18 cellular contexts compared by ENCODE assay signal in the genomic region with DNA sequence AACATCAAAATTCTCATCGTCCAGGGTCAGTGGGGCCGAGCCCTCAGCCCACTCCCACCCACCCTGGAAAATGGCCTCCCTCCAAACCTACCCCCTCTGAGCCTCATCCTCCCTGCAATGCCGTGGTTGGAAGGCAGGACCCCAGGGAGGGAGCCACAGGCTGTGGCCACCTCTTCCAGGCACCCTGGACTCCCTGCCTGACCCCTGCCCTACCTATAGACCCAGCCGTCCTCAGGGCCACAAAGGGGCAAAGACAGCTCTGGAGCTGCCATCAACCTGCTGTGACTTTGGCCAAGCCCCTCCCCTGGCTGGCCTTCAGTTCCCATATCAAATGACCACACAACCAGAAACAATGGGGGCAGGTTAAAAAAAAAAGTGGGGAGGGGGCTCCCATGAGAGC. TPM values are rescaled to one million over a fixed set of nuclear protein-coding genes. Genes with fewer than 3 reads are reported as not detected.
DNase-seq lines count a peak whose midpoint lies in the region; ATAC-seq and TF ChIP-seq lines count a peak whose summit lies in the region.
"Had no signal": no experiment of that assay in that cellular context is flagged by ENCODE, and none has a peak within 500 bp of the region (broad histone marks: within the 10 kb centered on the region; RNA-seq: fewer than 3 reads in every experiment).

No MANE protein-coding gene starts in this region.

- ATAC-seq in activated T-cell treated with anti-CD3 and anti-CD28 coated beads, Interleukin-2, amount 50 U/mL, for 72 hours (replicated peaks in 1 of 2), result no peak
- ATAC-seq in GM21515 (IDR thresholded peaks at IDR 0.05; ENCODE audit: unreplicated experiment) (no peak), GM19452 (IDR thresholded peaks at IDR 0.05; ENCODE audit: unreplicated experiment) (no peak), SK-N-SH treated with all-trans-retinoic acid at 6 μM for 48 hours (no peak)
- ATAC-seq: left ventricle myocardium superior; stimulated activated naive CD8-positive, alpha-beta T cell treated with anti-CD3 and anti-CD28 coated beads, Interleukin-15, amount 100 ng/mL, for 72 hours had no signal

- H3K23ac ChIP-seq in neuronal stem cell (ENCODE audit: low read depth, low read length, poor library complexity), result no peak overlapping the region

- no peak overlapping the region for H2BK15ac ChIP-seq in neuronal stem cell (ENCODE audit: low read length)

- H3K9ac ChIP-seq in neuronal stem cell (ENCODE audit: low read depth, low read length, poor library complexity), result no peak overlapping the region

- no peaks in the 10 kb centered on the region for H3K9me2 ChIP-seq in OCI-LY7 (ENCODE audit: insufficient read depth, low read length)

- H3K14ac ChIP-seq in neuronal stem cell (ENCODE audit: low read length), result no peak overlapping the region

- H2AFZ ChIP-seq in OCI-LY7 (ENCODE audit: low read length), result no peak overlapping the region
- no peak overlapping the region for H2AFZ ChIP-seq in neuronal stem cell (ENCODE audit: low read length)

- WGBS in neuronal stem cell (ENCODE audit: extremely low coverage in 2 of 2, insufficient read length in 2 of 2, insufficient replicate concordance in 1 of 2), 2 donors, result no CpG with 5 or more reads among the region's 4 CpGs

- H3K79me2 ChIP-seq in OCI-LY7 (ENCODE audit: insufficient read depth, low read depth, low read length), result peaks cover 21% of the 10 kb centered on the region; the same call in 1 of the 2 replicates

- DNase-seq in activated T-cell treated with anti-CD3 and anti-CD28 coated beads, Interleukin-2, amount 50 U/mL, for 72 hours, result no peak
- no peak for DNase-seq in activated T-cell treated with anti-CD3 and anti-CD28 coated beads, Interleukin-2, amount 50 U/mL, for 48 hours
- DNase-seq in OCI-LY7 (ENCODE audit: low spot score) (no peak), neuronal stem cell (ENCODE audit: low spot score) (no peak)
- DNase-seq in activated naive CD8-positive, alpha-beta T cell treated with anti-CD3 and anti-CD28 coated beads for 36 hours, result no peak
- DNase-seq: activated CD4-positive, CD25-positive, alpha-beta regulatory T cell treated with anti-CD3 and anti-CD28 coated beads, Interleukin-2, amount 50 U/mL, for 72 hours; DMS79 treated with DMSO at 0.1 percent for 48 hours; dorsolateral prefrontal cortex; KBM-7; left ventricle myocardium superior; NCI-H2029; T-helper 9 cell had no signal

- H2AK5ac ChIP-seq in neuronal stem cell (ENCODE audit: low read depth, low read length), result no peak overlapping the region

- H3K36me3 ChIP-seq in OCI-LY7 (ENCODE audit: insufficient read depth, low read length) (no peaks in the 10 kb centered on the region; the same call in 1 of the 2 replicates), neuronal stem cell (replicated peaks in 1 of 2; ENCODE audit: control insufficient read depth in 2 of 2, insufficient read depth in 2 of 2, low read length in 2 of 2) (peaks cover 30 to 56% of the 10 kb centered on the region in 2 donors)

- H3K9me3 ChIP-seq in OCI-LY7 (ENCODE audit: low read length), result no peaks in the 10 kb centered on the region
- no peaks in the 10 kb centered on the region for H3K9me3 ChIP-seq in neuronal stem cell (replicated peaks in 1 of 2; ENCODE audit: control insufficient read depth in 2 of 2, insufficient read depth in 1 of 2, low read depth in 1 of 2, low read length in 2 of 2)

- no peaks in the 10 kb centered on the region for H3K9me3 Mint-ChIP-seq in activated T-cell treated with anti-CD3 and anti-CD28 coated beads, Interleukin-2, amount 50 U/mL, for 72 hours
- no peaks in the 10 kb centered on the region for H3K9me3 Mint-ChIP-seq in activated naive CD8-positive, alpha-beta T cell treated with anti-CD3 and anti-CD28 coated beads for 36 hours
- H3K9me3 Mint-ChIP-seq: stimulated activated naive CD8-positive, alpha-beta T cell treated with anti-CD3 and anti-CD28 coated beads, Interleukin-15, amount 100 ng/mL, for 72 hours had no signal

- peaks cover 2% of the 10 kb centered on the region in 2 donors for H3K36me3 Mint-ChIP-seq in activated T-cell treated with anti-CD3 and anti-CD28 coated beads, Interleukin-2, amount 50 U/mL, for 72 hours (ENCODE audit: insufficient read depth in 2 of 2)
- H3K36me3 Mint-ChIP-seq in activated naive CD8-positive, alpha-beta T cell treated with anti-CD3 and anti-CD28 coated beads for 36 hours, result peaks cover 9% of the 10 kb centered on the region

- H3K27me3 ChIP-seq in neuronal stem cell (ENCODE audit: control insufficient read depth in 3 of 3, insufficient read depth in 3 of 3, low read depth in 1 of 3, low read length in 3 of 3), result no peaks in the 10 kb centered on the region
- H3K27me3 ChIP-seq: cardiac muscle cell, dorsolateral prefrontal cortex had no signal

- H4K20me1 ChIP-seq in OCI-LY7 (ENCODE audit: insufficient read depth, low read length), result no peaks in the 10 kb centered on the region

- H3K4me3 Mint-ChIP-seq in activated T-cell treated with anti-CD3 and anti-CD28 coated beads, Interleukin-2, amount 50 U/mL, for 72 hours, result peak overlapping the region; percentile 34 to 66
- H3K4me3 Mint-ChIP-seq in activated naive CD8-positive, alpha-beta T cell treated with anti-CD3 and anti-CD28 coated beads for 36 hours, result no peak overlapping the region

- H3K4me1 ChIP-seq in OCI-LY7 (ENCODE audit: insufficient read depth, low read length, poor library complexity, severe bottlenecking), result peaks cover 28% of the 10 kb centered on the region
- peaks cover 24 to 27% of the 10 kb centered on the region in 2 donors for H3K4me1 ChIP-seq in neuronal stem cell (ENCODE audit: control insufficient read depth in 2 of 2, insufficient read depth in 1 of 2, low read depth in 1 of 2, low read length in 2 of 2)

- no peak for TF ChIP-seq CTCF in OCI-LY7 (conservative IDR thresholded peaks at IDR 0.05; ENCODE audit: low read length)

- POLR2A ChIA-PET in OCI-LY7 (lab: Charles Lee), result interaction anchor here (0.6 kb wide), 1 partner anchor 308 kb away, joined by 3 read pairs; no protein-coding TSS in a partner anchor

- peak overlapping the region; percentile 85; the same call in 1 of the 2 replicates for H3K4me2 ChIP-seq in OCI-LY7 (ENCODE audit: low read length)
- H3K4me2 ChIP-seq in neuronal stem cell (ENCODE audit: insufficient read depth, low read length, poor library complexity, severe bottlenecking), result no peak overlapping the region

- H4K91ac ChIP-seq in neuronal stem cell (ENCODE audit: low read depth, low read length, poor library complexity), result no peak overlapping the region

- peaks cover 38% of the 10 kb centered on the region for H3K4me1 Mint-ChIP-seq in activated T-cell treated with anti-CD3 and anti-CD28 coated beads, Interleukin-2, amount 50 U/mL, for 72 hours (ENCODE audit: low read depth)
- peaks cover 30% of the 10 kb centered on the region for H3K4me1 Mint-ChIP-seq in activated naive CD8-positive, alpha-beta T cell treated with anti-CD3 and anti-CD28 coated beads for 36 hours

- H2BK12ac ChIP-seq in neuronal stem cell (ENCODE audit: low read length), result no peak overlapping the region

- peak overlapping the region; percentile 68 for H3K27ac Mint-ChIP-seq in activated T-cell treated with anti-CD3 and anti-CD28 coated beads, Interleukin-2, amount 50 U/mL, for 72 hours
- peak overlapping the region; percentile 91 for H3K27ac Mint-ChIP-seq in activated naive CD8-positive, alpha-beta T cell treated with anti-CD3 and anti-CD28 coated beads for 36 hours

- H4K8ac ChIP-seq in neuronal stem cell (ENCODE audit: low read depth, low read length), result no peak overlapping the region

- BruUV-seq in OCI-LY7 (replicated peaks; lab: Mats Ljungman, UMichigan), result no TSS peak

- no peak overlapping the region for H3K4ac ChIP-seq in neuronal stem cell (ENCODE audit: low read length)

- peak overlapping the region; percentile 62 for H2BK5ac ChIP-seq in neuronal stem cell (ENCODE audit: low read length)

- H3K18ac ChIP-seq in neuronal stem cell (ENCODE audit: low read length), result peak overlapping the region; percentile 64

- no peaks in the 10 kb centered on the region for H3K27me3 Mint-ChIP-seq in activated T-cell treated with anti-CD3 and anti-CD28 coated beads, Interleukin-2, amount 50 U/mL, for 72 hours (ENCODE audit: low read depth)
- no peaks in the 10 kb centered on the region for H3K27me3 Mint-ChIP-seq in activated naive CD8-positive, alpha-beta T cell treated with anti-CD3 and anti-CD28 coated beads for 36 hours
- H3K27me3 Mint-ChIP-seq: CD4-positive, alpha-beta memory T cell; stimulated activated naive CD8-positive, alpha-beta T cell treated with anti-CD3 and anti-CD28 coated beads, Interleukin-15, amount 100 ng/mL, for 72 hours had no signal

- H3K4me3 ChIP-seq in OCI-LY7 (ENCODE audit: low read depth, low read length, poor library complexity, severe bottlenecking) (no peak overlapping the region), neuronal stem cell (ENCODE audit: low read length in 2 of 2) (no peak overlapping the region)
- H3K4me3 ChIP-seq: cardiac muscle cell, dorsolateral prefrontal cortex had no signal

- H3K27ac ChIP-seq in OCI-LY7 (ENCODE audit: low read depth, low read length, poor library complexity, severe bottlenecking) (no peak overlapping the region), neuronal stem cell (replicated peaks; ENCODE audit: low read length) (peak overlapping the region; percentile 51)
- H3K27ac ChIP-seq: cardiac muscle cell had no signal

- H2BK120ac ChIP-seq in neuronal stem cell (ENCODE audit: low read depth, low read length), result no peak overlapping the region

- CTCF ChIA-PET in OCI-LY7 (lab: Charles Lee; ENCODE audit: unreplicated experiment), result no interaction called here

- H3K79me1 ChIP-seq in neuronal stem cell (ENCODE audit: low read depth, low read length), result peaks cover 27% of the 10 kb centered on the region

- intact Hi-C loops in OCI-LY7 (cut with micrococcal nuclease; ENCODE audit: unreplicated experiment), result no loop called here

RNA-seq across cellular contexts. Expression of a gene that starts 2.3 kb away (rescaled TPM):
- 10 to 100 TPM; 27.9 to 33.1 TPM for total RNA-seq in activated T-cell treated with anti-CD3 and anti-CD28 coated beads, Interleukin-2, amount 50 U/mL, for 72 hours
- 19.8 and 25.6 TPM in 2 replicates for total RNA-seq in OCI-LY7 (2014; rRNA removed; shearing (Covaris generic))
- total RNA-seq in OCI-LY7 (2022), result 42.6 and 43.0 TPM in 2 replicates
- total RNA-seq in activated naive CD8-positive, alpha-beta T cell treated with anti-CD3 and anti-CD28 coated beads for 36 hours, result 10 to 100 TPM; 27.6 to 28.9 TPM
- 17.0 TPM for polyA plus RNA-seq in neuronal stem cell (2013, experiment 1 of 2)
- polyA plus RNA-seq in neuronal stem cell (2013, experiment 2 of 2), result 15.6 TPM

RNA-seq across cellular contexts. Expression of a gene that starts 11.3 kb away (rescaled TPM):
- total RNA-seq in activated T-cell treated with anti-CD3 and anti-CD28 coated beads, Interleukin-2, amount 50 U/mL, for 72 hours, result 10 to 100 TPM; 20.0 to 20.6 TPM
- total RNA-seq in OCI-LY7 (2014; rRNA removed; shearing (Covaris generic)), result 5.6 and 7.2 TPM in 2 replicates
- 13.6 and 14.3 TPM in 2 replicates for total RNA-seq in OCI-LY7 (2022)
- total RNA-seq in activated naive CD8-positive, alpha-beta T cell treated with anti-CD3 and anti-CD28 coated beads for 36 hours, result 10 to 100 TPM; 11.6 to 11.8 TPM
- polyA plus RNA-seq in neuronal stem cell (2013, experiment 1 of 2), result 7.8 TPM
- 7.3 TPM for polyA plus RNA-seq in neuronal stem cell (2013, experiment 2 of 2)

RNA-seq across cellular contexts. Expression of a gene that starts 21.0 kb away (rescaled TPM):
- total RNA-seq in activated T-cell treated with anti-CD3 and anti-CD28 coated beads, Interleukin-2, amount 50 U/mL, for 72 hours, result 10 to 100 TPM; 54.6 to 77.0 TPM
- 3.1 and 12.0 TPM in 2 replicates for total RNA-seq in OCI-LY7 (2014; rRNA removed; shearing (Covaris generic))
- 11.9 and 13.3 TPM in 2 replicates for total RNA-seq in OCI-LY7 (2022)
- total RNA-seq in activated naive CD8-positive, alpha-beta T cell treated with anti-CD3 and anti-CD28 coated beads for 36 hours, result 10 to 100 TPM; 16.7 to 19.3 TPM
- polyA plus RNA-seq in neuronal stem cell (2013, experiment 1 of 2), result 6.5 TPM
- 5.8 TPM for polyA plus RNA-seq in neuronal stem cell (2013, experiment 2 of 2)

RNA-seq across cellular contexts. Expression of a gene that starts 22.5 kb away (rescaled TPM):
- total RNA-seq in activated T-cell treated with anti-CD3 and anti-CD28 coated beads, Interleukin-2, amount 50 U/mL, for 72 hours, result 10 to 100 TPM; 77.5 to 95.7 TPM
- total RNA-seq in OCI-LY7 (2014; rRNA removed; shearing (Covaris generic)), result 45.1 and 61.5 TPM in 2 replicates
- total RNA-seq in OCI-LY7 (2022), result 70.4 and 73.7 TPM in 2 replicates
- total RNA-seq in activated naive CD8-positive, alpha-beta T cell treated with anti-CD3 and anti-CD28 coated beads for 36 hours, result 10 to 100 TPM; 64.5 to 64.6 TPM
- polyA plus RNA-seq in neuronal stem cell (2013, experiment 1 of 2), result 50.0 TPM
- polyA plus RNA-seq in neuronal stem cell (2013, experiment 2 of 2), result 49.3 TPM
